19 cellular contexts compared by ENCODE assay signal in genomic region chr18:50578651-50579050, GRCh38. TPM values are rescaled to one million over a fixed set of nuclear protein-coding genes. Genes with fewer than 3 reads are reported as not detected.
A peak's percentile ranks its signal among the peaks of the same experiment; 100 is the strongest.
DNase-seq lines count a peak whose midpoint lies in the region; ATAC-seq, FAIRE-seq and TF ChIP-seq lines count a peak whose summit lies in the region.
"Had no signal": no experiment of that assay in that cellular context is flagged by ENCODE, and none has a peak within 500 bp of the region (broad histone marks: within the 10 kb centered on the region; RNA-seq: fewer than 3 reads in every experiment).

No MANE protein-coding gene starts in this region.

- TF ChIP-seq CTCF in HepG2 (CRISPR knock-in tag; IDR thresholded peaks at IDR 0.05) (no peak), right lobe of liver (IDR thresholded peaks at IDR 0.05) (no peak)

- no peaks in the 10 kb centered on the region for H4K20me1 ChIP-seq in HepG2 (ENCODE audit: insufficient read depth, low read length)

- no peak overlapping the region for H3K9ac ChIP-seq in HepG2 (ENCODE audit: insufficient read depth, low read depth, low read length)
- H3K9ac ChIP-seq: KMS-11 had no signal

- H3K36me3 ChIP-seq in HepG2 (replicated peaks in 1 of 2; ENCODE audit: control insufficient read depth in 1 of 2, insufficient read depth in 2 of 2, low read length in 2 of 2) (no peaks in the 10 kb centered on the region), right lobe of liver (no peaks in the 10 kb centered on the region)
- H3K36me3 ChIP-seq: spleen, uterus had no signal

- intact Hi-C loops in HepG2 (cut with micrococcal nuclease; ENCODE audit: unreplicated experiment), result no loop called here
- intact Hi-C loops in right lobe of liver (cut with DNase I), result no loop called here

- 28% methylated on average over 3 of the region's 3 CpGs for WGBS in HepG2 (ENCODE audit: low lambda C conversion rate)
- 82% methylated on average over 3 of the region's 3 CpGs for WGBS in right lobe of liver (ENCODE audit: insufficient coverage, low coverage, low lambda C conversion rate, missing lambda C conversion rate)

- CTCF ChIA-PET in HepG2 (lab: Yijun Ruan, JAX; ENCODE audit: low intra/inter-chr PET ratio, low total read pairs), result no interaction called here

- TF ChIP-seq POLR2A in HepG2 (IDR thresholded peaks at IDR 0.05; ENCODE audit: insufficient read depth in 1 of 2, low read depth in 2 of 2, low read length in 2 of 2) (no peak), right lobe of liver (IDR thresholded peaks at IDR 0.05) (no peak)

- FAIRE-seq in HepG2 (lab: Jason Lieb, UNC), result no peak

- no peaks in the 10 kb centered on the region for H3K27me3 ChIP-seq in HepG2 (ENCODE audit: control insufficient read depth in 1 of 2, insufficient read depth in 2 of 2, low read length in 2 of 2)
- no peaks in the 10 kb centered on the region for H3K27me3 ChIP-seq in right lobe of liver
- H3K27me3 ChIP-seq: uterus had no signal

- H3K4me2 ChIP-seq in HepG2 (ENCODE audit: low read depth, low read length), result no peak overlapping the region
- H3K4me2 ChIP-seq: KMS-11 had no signal

- H3K9me3 ChIP-seq in HepG2 (ENCODE audit: low read length) (no peaks in the 10 kb centered on the region), right lobe of liver (no peaks in the 10 kb centered on the region)
- H3K9me3 ChIP-seq: uterus had no signal

- ATAC-seq in HepG2, result no peak
- ATAC-seq in right lobe of liver, result no peak
- ATAC-seq in activated CD4-positive, CD25-positive, alpha-beta regulatory T cell treated with anti-CD3 and anti-CD28 coated beads, Interleukin-2, amount 50 U/mL, for 24 hours, result no peak

- in situ Hi-C loops in HepG2 (cut with HindIII; ENCODE audit: extremely low pct_ligation_motif_present, low pct_unique_long_range_greater_than_20kb), result no loop called here

- TF ChIP-seq EP300 in HepG2 (IDR thresholded peaks at IDR 0.05; ENCODE audit: low read depth in 2 of 2, low read length in 2 of 2) (no peak), HepG2 (CRISPR knock-in tag; IDR thresholded peaks at IDR 0.05; ENCODE audit: borderline replicate concordance) (no peak)

- POLR2A ChIA-PET in HepG2 (lab: Yijun Ruan, JAX), result no interaction called here

- no TSS peak for BruUV-seq in HepG2 (replicated peaks; lab: Mats Ljungman, UMichigan)

- H3K4me1 ChIP-seq in HepG2 (ENCODE audit: insufficient read depth, low read length) (no peaks in the 10 kb centered on the region), right lobe of liver (no peaks in the 10 kb centered on the region)
- H3K4me1 ChIP-seq: spleen, uterus had no signal

- no peak for DNase-seq in HepG2 (ENCODE audit: low spot score)
- DNase-seq in right lobe of liver, result no peak
- DNase-seq in RPMI7951 (ENCODE audit: low read depth), result peak; percentile 2
- DNase-seq in islet precursor cell, result peak; percentile 62
- no peak for DNase-seq in NCI-H1417 (lab: John Stamatoyannopoulos, UW)
- no peak for DNase-seq in NCI-H2227 (lab: John Stamatoyannopoulos, UW; ENCODE audit: unreplicated experiment)
- no peak for DNase-seq in activated CD4-positive, CD25-positive, alpha-beta regulatory T cell treated with anti-CD3 and anti-CD28 coated beads, Interleukin-2, amount 50 U/mL, for 72 hours
- DNase-seq: CD8-positive, alpha-beta memory T cell; DMS79 treated with DMSO at 0.1 percent for 48 hours; foreskin melanocyte; kidney glomerular epithelial cell; NCI-H1417 treated with DMSO at 0.1 percent for 48 hours; NCI-H82; spleen; uterus had no signal

- TF ChIP-seq RAD21 in HepG2 (CRISPR knock-in tag; IDR thresholded peaks at IDR 0.05), result no peak

- H2AFZ ChIP-seq in HepG2 (ENCODE audit: low read length), result no peak overlapping the region

- H3K27ac ChIP-seq in HepG2 (ENCODE audit: extremely low read length, insufficient read depth, low read length) (no peak overlapping the region), right lobe of liver (no peak overlapping the region)
- H3K27ac ChIP-seq: KMS-11, SK-N-MC, spleen, uterus had no signal

- H3K4me3 ChIP-seq in HepG2 (replicated peaks in 1 of 3; ENCODE audit: insufficient read depth in 1 of 3, low read depth in 2 of 3, low read length in 3 of 3) (no peak overlapping the region), right lobe of liver (no peak overlapping the region)
- H3K4me3 ChIP-seq: SK-N-MC, spleen, uterus had no signal

- H3K79me2 ChIP-seq in HepG2 (ENCODE audit: insufficient read depth, low read length), result no peaks in the 10 kb centered on the region

TF ChIP-seq in HepG2, 621 proteins besides CTCF, POLR2A, EP300 and RAD21 (continues in another document):
- TF ChIP-seq CEBPB (IDR thresholded peaks at IDR 0.05; ENCODE audit: borderline replicate concordance, low read depth, low read length) (0 out of 2 replicates have a peak, but pooled peaks have one; percentile 14), ZNF12 (CRISPR knock-in tag; IDR thresholded peaks at IDR 0.05) (0 out of 2 replicates have a peak, but pooled peaks have one; percentile 27)

RNA-seq across cellular contexts. Expression of gene MAPK4, which starts 18.8 kb away (rescaled TPM):
- total RNA-seq in HepG2 (2016; rRNA removed; fragmentation: Illumina TruSeq; extraction: Trizol) (not detected in 2 replicates), right lobe of liver (1 to 10 TPM in 4 of 6 experiments, under 1 TPM in 2; 0.33 to 8.3 (median 1.5) TPM)
- total RNA-seq in HepG2 (2016; cell fraction: cytosol; rRNA removed; fragmentation: Illumina TruSeq; extraction: Trizol; ENCODE audit: low read depth), result not detected in 2 replicates
- total RNA-seq in HepG2 (2016; cell fraction: insoluble cytoplasmic fraction; rRNA removed; fragmentation: Illumina TruSeq; extraction: Trizol), result not detected in 2 replicates
- total RNA-seq in HepG2 (2016; cell fraction: membrane; rRNA removed; fragmentation: Illumina TruSeq; extraction: Trizol), result not detected in 2 replicates
- total RNA-seq in HepG2 (2016; cell fraction: nucleus; rRNA removed; fragmentation: Illumina TruSeq; extraction: Trizol), result not detected in 2 replicates
- 0.01 TPM in 1 of 2 replicates, not detected in the other for polyA plus RNA-seq in HepG2 (2011; rRNA removed)
- polyA plus RNA-seq in HepG2 (2011; cell fraction: cytosol; rRNA removed), result not detected in 2 replicates
- not detected in 2 replicates for polyA plus RNA-seq in HepG2 (2011; cell fraction: nucleus; rRNA removed)
- not detected in 2 replicates for polyA plus RNA-seq in HepG2 (2012)
- not detected in 2 replicates for polyA plus RNA-seq in HepG2 (2016; cell fraction: cytosol; fragmentation: Illumina TruSeq; extraction: Trizol; ENCODE audit: low read depth)
- polyA plus RNA-seq in HepG2 (2016; cell fraction: insoluble cytoplasmic fraction; fragmentation: Illumina TruSeq; extraction: Trizol; ENCODE audit: low read depth), result not detected in 2 replicates
- not detected in 2 replicates for polyA plus RNA-seq in HepG2 (2016; cell fraction: membrane; fragmentation: Illumina TruSeq; extraction: Trizol; ENCODE audit: low read depth)
- polyA plus RNA-seq in HepG2 (2016; cell fraction: nucleus; fragmentation: Illumina TruSeq; extraction: Trizol; ENCODE audit: insufficient read depth, low read depth), result not detected in 2 replicates
- polyA minus RNA-seq in HepG2 (2011; rRNA and poly(A)+ RNA removed; ENCODE audit: low replicate concordance), result 8.9 TPM in 1 of 2 replicates, not detected in the other
- polyA minus RNA-seq in HepG2 (2011; cell fraction: cytosol; rRNA and poly(A)+ RNA removed), result not detected in 2 replicates
- not detected in 2 replicates for polyA minus RNA-seq in HepG2 (2011; cell fraction: nucleus; rRNA and poly(A)+ RNA removed)
- not detected in 2 replicates for total RNA-seq in RPMI7951 (2014; rRNA removed; shearing (Covaris generic))
- total RNA-seq: CD8-positive, alpha-beta memory T cell had no signal
- polyA plus RNA-seq: AG04450; CD8-positive, alpha-beta memory T cell had no signal

Comparison
In these comparisons a context has a peak if more than half of its experiments do, and no peak if none do; other contexts are left out.
1. DNase-seq: peak in RPMI7951 (single experiment) and islet precursor cell (single experiment); none in HepG2 (single experiment), right lobe of liver (0 of 3), NCI-H1417 (0 of 3), NCI-H2227 (single experiment) and activated CD4-positive, CD25-positive, alpha-beta regulatory T cell treated with anti-CD3 and anti-CD28 coated beads, Interleukin-2, amount 50 U/mL, for 72 hours (single experiment).